Comparison of ENCODE assay signal across 33 cellular contexts in the genomic region with DNA sequence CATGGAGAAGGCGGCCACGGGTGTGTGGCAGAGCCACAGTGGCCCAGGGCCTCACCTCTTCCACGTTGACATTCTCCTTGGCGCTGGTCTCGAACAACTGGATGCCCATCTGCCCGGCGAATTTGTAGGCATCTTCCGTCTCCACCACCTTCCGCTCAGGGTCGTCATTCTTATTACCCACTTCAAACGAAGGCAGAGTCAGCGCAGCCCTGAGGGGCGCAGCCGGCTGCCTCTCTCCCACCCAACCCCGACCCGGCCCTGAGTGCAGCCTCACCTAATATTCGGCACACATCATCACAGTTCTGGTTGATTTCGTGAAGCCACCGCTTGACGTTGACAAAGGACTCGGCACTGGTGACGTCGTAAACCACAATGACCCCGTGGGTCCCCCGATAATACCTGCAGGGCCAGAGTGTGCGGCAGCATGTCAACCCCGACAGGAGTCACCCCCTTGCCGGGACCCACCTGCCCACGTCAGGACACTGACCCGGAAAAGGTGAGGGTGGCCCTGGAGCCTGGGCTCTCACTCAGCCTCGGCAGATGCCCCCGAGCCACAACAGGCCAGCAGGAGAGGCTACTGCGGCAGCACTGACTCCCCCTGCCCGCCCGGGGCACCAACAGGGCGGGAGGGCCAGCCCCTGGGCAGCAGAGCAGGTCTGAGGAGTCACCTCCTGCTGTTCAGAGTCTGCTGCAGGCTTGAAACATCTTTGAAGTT.
"Had no signal": no experiment of that assay in that cellular context is flagged by ENCODE, and none has a peak within 500 bp of the region (broad histone marks: within the 10 kb centered on the region; RNA-seq: fewer than 3 reads in every experiment).

No MANE protein-coding gene starts in this region.

- H3K27ac ChIP-seq: ascending aorta, breast epithelium, cardiac muscle cell, coronary artery, foreskin keratinocyte, gastrocnemius medialis, heart left ventricle had no signal

- H3K9me3 Mint-ChIP-seq: activated CD4-positive, alpha-beta memory T cell treated with anti-CD3 and anti-CD28 coated beads for 36 hours; activated CD4-positive, alpha-beta T cell treated with anti-CD3 and anti-CD28 coated beads, Interleukin-2, amount 10 ng/mL, durations not matched to agents 24 days and 14 days; activated T-cell treated with anti-CD3 and anti-CD28 coated beads, Interleukin-2, amount 50 U/mL, for 4 hours; activated T-helper 17 cell treated with anti-CD3 and anti-CD28 coated beads, Interleukin-2, amount 50 U/mL, for 72 hours; brain; effector memory CD8-positive, alpha-beta T cell had no signal

- ATAC-seq: activated CD4-positive, alpha-beta T cell treated with anti-CD3 and anti-CD28 coated beads for 36 hours; activated CD8-positive, alpha-beta memory T cell treated with anti-CD3 and anti-CD28 coated beads, Interleukin-2, amount 10 ng/mL, durations not matched to agents 7 days and 5 days; activated CD8-positive, alpha-beta T cell treated with anti-CD3 and anti-CD28 coated beads, Interleukin-2, amount 10 ng/mL, durations not matched to agents 7 days and 5 days; activated T-cell treated with anti-CD3 and anti-CD28 coated beads, Interleukin-2, amount 50 U/mL, for 4 hours; activated T-helper 17 cell treated with anti-CD3 and anti-CD28 coated beads, Interleukin-2, amount 50 U/mL, for 72 hours; effector memory CD8-positive, alpha-beta T cell; foreskin keratinocyte; gastrocnemius medialis; heart left ventricle had no signal

- H3K27ac Mint-ChIP-seq: activated CD4-positive, alpha-beta memory T cell treated with anti-CD3 and anti-CD28 coated beads for 36 hours; activated CD4-positive, alpha-beta T cell treated with anti-CD3 and anti-CD28 coated beads for 36 hours; activated CD4-positive, alpha-beta T cell treated with anti-CD3 and anti-CD28 coated beads, Interleukin-2, amount 10 ng/mL, durations not matched to agents 24 days and 14 days; activated CD8-positive, alpha-beta memory T cell treated with anti-CD3 and anti-CD28 coated beads, Interleukin-2, amount 10 ng/mL, durations not matched to agents 7 days and 5 days; activated CD8-positive, alpha-beta T cell treated with anti-CD3 and anti-CD28 coated beads, Interleukin-2, amount 10 ng/mL, durations not matched to agents 7 days and 5 days; brain had no signal

- H3K9me3 ChIP-seq: adrenal gland, ascending aorta, breast epithelium, esophagus muscularis mucosa, gastrocnemius medialis, heart left ventricle had no signal

- DNase-seq: activated CD4-positive, alpha-beta memory T cell treated with anti-CD3 and anti-CD28 coated beads for 36 hours; activated CD4-positive, alpha-beta T cell treated with anti-CD3 and anti-CD28 coated beads for 36 hours; activated CD4-positive, alpha-beta T cell treated with anti-CD3 and anti-CD28 coated beads, Interleukin-2, amount 10 ng/mL, durations not matched to agents 24 days and 14 days; activated CD4-positive, CD25-positive, alpha-beta regulatory T cell; activated CD4-positive, CD25-positive, alpha-beta regulatory T cell treated with anti-CD3 and anti-CD28 coated beads, Interleukin-2, amount 50 U/mL, for 72 hours; activated CD8-positive, alpha-beta memory T cell treated with anti-CD3 and anti-CD28 coated beads, Interleukin-2, amount 10 ng/mL, durations not matched to agents 7 days and 5 days; activated CD8-positive, alpha-beta memory T cell treated with anti-CD3 and anti-CD28 coated beads, Interleukin-2, amount 50 U/mL, for 4 hours; activated CD8-positive, alpha-beta T cell treated with anti-CD3 and anti-CD28 coated beads, Interleukin-2, amount 10 ng/mL, durations not matched to agents 7 days and 5 days; activated effector memory CD4-positive, alpha-beta T cell treated with Interleukin-2 at 50 U/mL for 16 hours; activated gamma-delta T cell treated with Interleukin-2 at 50 U/mL for 16 hours; activated naive CD4-positive, alpha-beta T cell treated with anti-CD3 and anti-CD28 coated beads, Interleukin-2, amount 50 U/mL, for 16 hours; activated naive CD4-positive, alpha-beta T cell treated with Interleukin-2 at 50 U/mL for 16 hours; activated T-cell treated with anti-CD3 and anti-CD28 coated beads, Interleukin-2, amount 50 U/mL, for 4 hours; adrenal gland; central memory CD4-positive, alpha-beta T cell; dermis blood vessel endothelial cell; effector CD4-positive, alpha-beta T cell; effector memory CD8-positive, alpha-beta T cell; erythroblast; foreskin keratinocyte; gastrocnemius medialis; glutamatergic neuron; T-helper 1 cell; T-helper 2 cell had no signal

- H3K36me3 ChIP-seq: breast epithelium had no signal

- H3K27me3 Mint-ChIP-seq: activated CD4-positive, alpha-beta memory T cell treated with anti-CD3 and anti-CD28 coated beads for 36 hours; activated CD4-positive, alpha-beta T cell treated with anti-CD3 and anti-CD28 coated beads for 36 hours; activated CD4-positive, alpha-beta T cell treated with anti-CD3 and anti-CD28 coated beads, Interleukin-2, amount 10 ng/mL, durations not matched to agents 24 days and 14 days; activated CD8-positive, alpha-beta memory T cell treated with anti-CD3 and anti-CD28 coated beads, Interleukin-2, amount 10 ng/mL, durations not matched to agents 7 days and 5 days; activated naive CD8-positive, alpha-beta T cell; activated T-helper 17 cell treated with anti-CD3 and anti-CD28 coated beads, Interleukin-2, amount 50 U/mL, for 72 hours; brain; effector memory CD8-positive, alpha-beta T cell had no signal

- H3K27me3 ChIP-seq: adrenal gland, ascending aorta, breast epithelium, cardiac muscle cell, esophagus muscularis mucosa, foreskin keratinocyte, gastrocnemius medialis, heart left ventricle had no signal

- H3K36me3 Mint-ChIP-seq: activated naive CD8-positive, alpha-beta T cell had no signal

- H3K4me3 Mint-ChIP-seq: activated CD4-positive, alpha-beta memory T cell treated with anti-CD3 and anti-CD28 coated beads for 36 hours; activated CD4-positive, alpha-beta T cell treated with anti-CD3 and anti-CD28 coated beads for 36 hours; activated CD4-positive, alpha-beta T cell treated with anti-CD3 and anti-CD28 coated beads, Interleukin-2, amount 10 ng/mL, durations not matched to agents 24 days and 14 days; activated CD8-positive, alpha-beta memory T cell treated with anti-CD3 and anti-CD28 coated beads, Interleukin-2, amount 10 ng/mL, durations not matched to agents 7 days and 5 days; activated CD8-positive, alpha-beta T cell treated with anti-CD3 and anti-CD28 coated beads, Interleukin-2, amount 10 ng/mL, durations not matched to agents 7 days and 5 days; activated naive CD8-positive, alpha-beta T cell; activated T-cell treated with anti-CD3 and anti-CD28 coated beads, Interleukin-2, amount 50 U/mL, for 4 hours; activated T-helper 17 cell treated with anti-CD3 and anti-CD28 coated beads, Interleukin-2, amount 50 U/mL, for 72 hours; brain had no signal

- H3K4me3 ChIP-seq: adrenal gland, ascending aorta, breast epithelium, cardiac muscle cell, coronary artery, esophagus muscularis mucosa, gastrocnemius medialis, heart left ventricle had no signal
